Comparison of ENCODE assay signal across 1 cellular context in the genomic region with DNA sequence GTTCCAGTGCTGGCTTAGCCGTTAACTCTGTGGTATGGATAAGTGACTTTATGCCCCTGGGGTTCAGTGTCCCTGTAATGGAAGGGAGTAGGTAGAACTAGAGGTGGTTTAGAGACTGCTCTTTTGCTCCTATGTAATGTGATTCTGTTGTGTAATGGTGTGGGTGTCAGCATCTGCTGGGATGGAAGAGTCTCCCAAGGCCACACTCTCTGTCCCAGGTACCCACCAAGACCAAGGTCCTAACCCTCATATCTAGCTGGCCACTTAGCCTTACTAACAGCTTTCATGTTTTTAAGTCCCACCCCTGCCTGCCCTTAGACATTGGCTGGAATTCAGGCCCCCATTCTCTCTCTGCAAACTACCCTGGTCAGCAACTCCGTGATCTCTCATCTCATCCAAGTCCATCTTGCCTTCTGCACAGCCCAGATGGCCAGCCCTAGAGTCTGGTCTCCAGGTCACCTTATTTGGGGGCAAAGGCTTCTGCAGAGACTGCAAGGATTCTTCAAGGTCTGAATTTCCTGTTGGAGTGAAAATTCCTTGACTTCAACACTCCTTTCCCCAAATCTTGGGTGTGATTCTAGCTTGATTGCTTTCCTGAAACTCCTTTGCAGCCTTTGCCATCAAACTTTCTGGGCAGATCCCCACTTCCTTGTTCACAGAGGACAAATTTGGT.
TF ChIP-seq lines count a peak whose summit lies in the region.

No MANE protein-coding gene starts in this region.

TF ChIP-seq in GM23338, 12 proteins besides CTCF, POLR2A, EP300 and RAD21 (continued from another document):
- TF ChIP-seq, protein P1, sequence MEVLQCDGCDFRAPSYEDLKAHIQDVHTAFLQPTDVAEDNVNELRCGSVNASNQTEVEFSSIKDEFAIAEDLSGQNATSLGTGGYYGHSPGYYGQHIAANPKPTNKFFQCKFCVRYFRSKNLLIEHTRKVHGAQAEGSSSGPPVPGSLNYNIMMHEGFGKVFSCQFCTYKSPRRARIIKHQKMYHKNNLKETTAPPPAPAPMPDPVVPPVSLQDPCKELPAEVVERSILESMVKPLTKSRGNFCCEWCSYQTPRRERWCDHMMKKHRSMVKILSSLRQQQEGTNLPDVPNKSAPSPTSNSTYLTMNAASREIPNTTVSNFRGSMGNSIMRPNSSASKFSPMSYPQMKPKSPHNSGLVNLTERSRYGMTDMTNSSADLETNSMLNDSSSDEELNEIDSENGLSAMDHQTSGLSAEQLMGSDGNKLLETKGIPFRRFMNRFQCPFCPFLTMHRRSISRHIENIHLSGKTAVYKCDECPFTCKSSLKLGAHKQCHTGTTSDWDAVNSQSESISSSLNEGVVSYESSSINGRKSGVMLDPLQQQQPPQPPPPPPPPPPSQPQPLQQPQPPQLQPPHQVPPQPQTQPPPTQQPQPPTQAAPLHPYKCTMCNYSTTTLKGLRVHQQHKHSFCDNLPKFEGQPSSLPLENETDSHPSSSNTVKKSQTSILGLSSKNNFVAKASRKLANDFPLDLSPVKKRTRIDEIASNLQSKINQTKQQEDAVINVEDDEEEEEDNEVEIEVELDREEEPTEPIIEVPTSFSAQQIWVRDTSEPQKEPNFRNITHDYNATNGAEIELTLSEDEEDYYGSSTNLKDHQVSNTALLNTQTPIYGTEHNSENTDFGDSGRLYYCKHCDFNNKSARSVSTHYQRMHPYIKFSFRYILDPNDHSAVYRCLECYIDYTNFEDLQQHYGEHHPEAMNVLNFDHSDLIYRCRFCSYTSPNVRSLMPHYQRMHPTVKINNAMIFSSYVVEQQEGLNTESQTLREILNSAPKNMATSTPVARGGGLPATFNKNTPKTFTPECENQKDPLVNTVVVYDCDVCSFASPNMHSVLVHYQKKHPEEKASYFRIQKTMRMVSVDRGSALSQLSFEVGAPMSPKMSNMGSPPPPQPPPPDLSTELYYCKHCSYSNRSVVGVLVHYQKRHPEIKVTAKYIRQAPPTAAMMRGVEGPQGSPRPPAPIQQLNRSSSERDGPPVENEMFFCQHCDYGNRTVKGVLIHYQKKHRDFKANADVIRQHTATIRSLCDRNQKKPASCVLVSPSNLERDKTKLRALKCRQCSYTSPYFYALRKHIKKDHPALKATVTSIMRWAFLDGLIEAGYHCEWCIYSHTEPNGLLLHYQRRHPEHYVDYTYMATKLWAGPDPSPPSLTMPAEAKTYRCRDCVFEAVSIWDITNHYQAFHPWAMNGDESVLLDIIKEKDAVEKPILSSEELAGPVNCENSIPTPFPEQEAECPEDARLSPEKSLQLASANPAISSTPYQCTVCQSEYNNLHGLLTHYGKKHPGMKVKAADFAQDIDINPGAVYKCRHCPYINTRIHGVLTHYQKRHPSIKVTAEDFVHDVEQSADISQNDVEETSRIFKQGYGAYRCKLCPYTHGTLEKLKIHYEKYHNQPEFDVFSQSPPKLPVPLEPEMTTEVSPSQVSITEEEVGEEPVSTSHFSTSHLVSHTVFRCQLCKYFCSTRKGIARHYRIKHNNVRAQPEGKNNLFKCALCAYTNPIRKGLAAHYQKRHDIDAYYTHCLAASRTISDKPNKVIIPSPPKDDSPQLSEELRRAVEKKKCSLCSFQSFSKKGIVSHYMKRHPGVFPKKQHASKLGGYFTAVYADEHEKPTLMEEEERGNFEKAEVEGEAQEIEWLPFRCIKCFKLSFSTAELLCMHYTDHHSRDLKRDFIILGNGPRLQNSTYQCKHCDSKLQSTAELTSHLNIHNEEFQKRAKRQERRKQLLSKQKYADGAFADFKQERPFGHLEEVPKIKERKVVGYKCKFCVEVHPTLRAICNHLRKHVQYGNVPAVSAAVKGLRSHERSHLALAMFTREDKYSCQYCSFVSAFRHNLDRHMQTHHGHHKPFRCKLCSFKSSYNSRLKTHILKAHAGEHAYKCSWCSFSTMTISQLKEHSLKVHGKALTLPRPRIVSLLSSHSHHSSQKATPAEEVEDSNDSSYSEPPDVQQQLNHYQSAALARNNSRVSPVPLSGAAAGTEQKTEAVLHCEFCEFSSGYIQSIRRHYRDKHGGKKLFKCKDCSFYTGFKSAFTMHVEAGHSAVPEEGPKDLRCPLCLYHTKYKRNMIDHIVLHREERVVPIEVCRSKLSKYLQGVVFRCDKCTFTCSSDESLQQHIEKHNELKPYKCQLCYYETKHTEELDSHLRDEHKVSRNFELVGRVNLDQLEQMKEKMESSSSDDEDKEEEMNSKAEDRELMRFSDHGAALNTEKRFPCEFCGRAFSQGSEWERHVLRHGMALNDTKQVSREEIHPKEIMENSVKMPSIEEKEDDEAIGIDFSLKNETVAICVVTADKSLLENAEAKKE (CRISPR knock-in tag; IDR thresholded peaks at IDR 0.05) = no peak
- no peak for TF ChIP-seq POLR2AphosphoS5 (IDR thresholded peaks at IDR 0.05; ENCODE audit: low read depth)
- TF ChIP-seq, protein P2, sequence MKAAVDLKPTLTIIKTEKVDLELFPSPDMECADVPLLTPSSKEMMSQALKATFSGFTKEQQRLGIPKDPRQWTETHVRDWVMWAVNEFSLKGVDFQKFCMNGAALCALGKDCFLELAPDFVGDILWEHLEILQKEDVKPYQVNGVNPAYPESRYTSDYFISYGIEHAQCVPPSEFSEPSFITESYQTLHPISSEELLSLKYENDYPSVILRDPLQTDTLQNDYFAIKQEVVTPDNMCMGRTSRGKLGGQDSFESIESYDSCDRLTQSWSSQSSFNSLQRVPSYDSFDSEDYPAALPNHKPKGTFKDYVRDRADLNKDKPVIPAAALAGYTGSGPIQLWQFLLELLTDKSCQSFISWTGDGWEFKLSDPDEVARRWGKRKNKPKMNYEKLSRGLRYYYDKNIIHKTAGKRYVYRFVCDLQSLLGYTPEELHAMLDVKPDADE (IDR thresholded peaks at IDR 0.05) = no peak
- TF ChIP-seq CREB1 (CRISPR knock-in tag; IDR thresholded peaks at IDR 0.05; ENCODE audit: low read depth) = no peak
- TF ChIP-seq NANOG (IDR thresholded peaks at IDR 0.05; ENCODE audit: borderline replicate concordance) = no peak
- TF ChIP-seq EZH2 (IDR thresholded peaks at IDR 0.05; ENCODE audit: low read depth, unreplicated experiment) = no peak
- TF ChIP-seq JUNB (IDR thresholded peaks at IDR 0.05; ENCODE audit: unreplicated experiment) = no peak
